14 cellular contexts compared by ENCODE assay signal in the genomic region with DNA sequence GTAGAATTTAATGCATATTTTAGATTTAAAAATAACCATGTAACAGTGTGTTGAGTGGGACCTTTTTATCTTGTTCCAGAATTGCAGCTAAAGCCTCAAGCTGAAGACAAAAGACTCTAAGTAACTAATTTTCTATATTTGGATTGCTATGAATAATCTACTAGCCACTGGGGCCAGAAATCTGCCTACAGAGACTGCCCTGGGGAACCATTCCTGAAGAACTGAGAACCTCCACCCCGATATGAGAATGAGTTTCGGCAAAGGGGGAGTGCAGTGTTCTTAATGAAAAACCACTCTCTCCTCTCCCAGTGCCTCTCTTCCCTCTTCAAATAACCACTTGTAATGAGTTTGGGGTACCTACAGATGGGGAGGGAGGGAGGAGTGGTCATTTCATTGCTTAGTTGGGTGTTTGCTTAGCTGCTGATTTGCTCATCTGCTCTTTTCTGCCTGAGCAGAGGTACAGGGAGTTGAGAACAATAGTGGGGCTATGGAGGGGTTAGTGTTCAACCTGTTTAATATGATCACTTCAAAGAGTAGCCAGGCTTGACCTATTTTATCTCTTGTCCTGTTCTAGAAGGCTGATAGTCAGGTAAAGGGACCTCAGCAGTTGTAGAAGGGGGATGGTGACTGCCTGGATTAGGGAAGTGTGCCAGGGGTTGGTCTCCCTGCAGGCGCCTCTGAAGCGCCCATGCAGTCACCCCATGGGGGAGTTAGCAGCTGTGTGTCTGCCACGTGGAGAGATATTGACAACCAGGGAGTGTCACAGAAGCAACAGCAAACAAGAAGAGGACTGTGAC. TPM values are rescaled to one million over a fixed set of nuclear protein-coding genes. Genes with fewer than 3 reads are reported as not detected.
DNase-seq lines count a peak whose midpoint lies in the region; ATAC-seq, FAIRE-seq and TF ChIP-seq lines count a peak whose summit lies in the region.
"Had no signal": no experiment of that assay in that cellular context is flagged by ENCODE, and none has a peak within 500 bp of the region (broad histone marks: within the 10 kb centered on the region; RNA-seq: fewer than 3 reads in every experiment).

No MANE protein-coding gene starts in this region.

- peaks cover 25% of the 10 kb centered on the region for H3K9me3 Mint-ChIP-seq in nephron

- DNase-seq in ELF-1 (ENCODE audit: low read depth, low spot score): peak; percentile 15
- DNase-seq in NCI-H1092 treated with DMSO at 0.1 percent for 48 hours (lab: John Stamatoyannopoulos, UW): peak; percentile 92
- DNase-seq in SHP77 treated with DMSO at 0.1 percent for 48 hours (lab: John Stamatoyannopoulos, UW): peak; percentile 71
- DNase-seq in inferior parietal cortex (ENCODE audit: extremely low spot score): no peak
- no peak for DNase-seq in GM12892 (ENCODE audit: insufficient read length)
- DNase-seq: activated T-cell treated with anti-CD3 and anti-CD28 coated beads, Interleukin-2, amount 50 U/mL, for 1 hour; naive thymus-derived CD4-positive, alpha-beta T cell; NCI-H526; stimulated activated naive CD4-positive, alpha-beta T cell treated with Interleukin-2 at 50 U/mL for 16 hours; T-helper 9 cell had no signal

- H3K4me3 Mint-ChIP-seq in nephron: no peak overlapping the region
- H3K4me3 Mint-ChIP-seq: CD14-positive monocyte; naive thymus-derived CD4-positive, alpha-beta T cell had no signal

- TF ChIP-seq CTCF in nephron (IDR thresholded peaks at IDR 0.05; ENCODE audit: unreplicated experiment in 3 of 3): no peak

- H3K4me1 Mint-ChIP-seq in nephron: peaks cover 4% of the 10 kb centered on the region

- peaks cover 32% of the 10 kb centered on the region for H3K36me3 Mint-ChIP-seq in nephron (ENCODE audit: low read depth)

- no peak for TF ChIP-seq POLR2A in GM12892 (IDR thresholded peaks at IDR 0.05; ENCODE audit: low read depth, low read length)

- H3K27ac Mint-ChIP-seq in nephron: peak overlapping the region in 2 of 3 experiments; percentile 18 to 64
- H3K27ac Mint-ChIP-seq: naive thymus-derived CD4-positive, alpha-beta T cell had no signal

- FAIRE-seq in GM12892 (lab: Jason Lieb, UNC): no peak

- peaks cover 4% of the 10 kb centered on the region for H3K27me3 Mint-ChIP-seq in nephron (ENCODE audit: low read depth)
- H3K27me3 Mint-ChIP-seq: naive thymus-derived CD4-positive, alpha-beta T cell had no signal

- no peak for ATAC-seq in HG03095 (IDR thresholded peaks at IDR 0.05; ENCODE audit: unreplicated experiment)
- ATAC-seq in GM19328 (IDR thresholded peaks at IDR 0.05; ENCODE audit: unreplicated experiment): no peak

RNA-seq across cellular contexts. Expression of a gene that starts 47.7 kb away (rescaled TPM):
- polyA plus RNA-seq in GM12892 (2012; ENCODE audit: missing spikeins): 7.5 TPM

Comparison
In these comparisons a context has a peak if more than half of its experiments do, and no peak if none do; other contexts are left out.
1. DNase-seq: peak in ELF-1 (single experiment), NCI-H1092 treated with DMSO at 0.1 percent for 48 hours (single experiment) and SHP77 treated with DMSO at 0.1 percent for 48 hours (single experiment); none in inferior parietal cortex (single experiment) and GM12892 (single experiment).